Comparison of ENCODE assay signal across 11 cellular contexts in genomic region chr20:10982692-10983091, GRCh38.
A peak's percentile ranks its signal among the peaks of the same experiment; 100 is the strongest.
DNase-seq lines count a peak whose midpoint lies in the region; ATAC-seq and TF ChIP-seq lines count a peak whose summit lies in the region.
"Had no signal": no experiment of that assay in that cellular context is flagged by ENCODE, and none has a peak within 500 bp of the region (broad histone marks: within the 10 kb centered on the region; RNA-seq: fewer than 3 reads in every experiment).

No MANE protein-coding gene starts in this region.

- peaks cover 0 to 12% of the 10 kb centered on the region in 2 experiments; a peak in 2 of 4 replicates for H3K4me1 ChIP-seq in SK-N-SH (ENCODE audit: control insufficient read depth in 1 of 2, insufficient read depth in 2 of 2, low read depth in 1 of 2, low read length in 1 of 2)

- peak overlapping the region in 1 of 2 experiments; percentile 87; a peak in 3 of 4 replicates for H3K27ac ChIP-seq in SK-N-SH (ENCODE audit: low read depth in 2 of 2, low read length in 1 of 2)

- H3K36me3 Mint-ChIP-seq in activated T-cell treated with anti-CD3 and anti-CD28 coated beads, Interleukin-2, amount 50 U/mL, for 24 hours (ENCODE audit: low read depth), result no peaks in the 10 kb centered on the region
- H3K36me3 Mint-ChIP-seq: activated naive CD8-positive, alpha-beta T cell treated with anti-CD3 and anti-CD28 coated beads for 36 hours had no signal

- peaks cover 14% of the 10 kb centered on the region for H3F3A ChIP-seq in SK-N-SH (replicated peaks; ENCODE audit: insufficient read depth)

- no peak overlapping the region for H2AFZ ChIP-seq in SK-N-SH (ENCODE audit: low read depth)

- POLR2A ChIA-PET in SK-N-SH (lab: Yijun Ruan, JAX), result no interaction called here

- CTCF ChIA-PET in SK-N-SH (lab: Yijun Ruan, JAX), result interaction anchor here (1.3 kb wide), 1 partner anchor 14 kb away, joined by 3 read pairs; no protein-coding TSS in a partner anchor

- no peaks in the 10 kb centered on the region for H3K36me3 ChIP-seq in SK-N-SH (replicated peaks in 1 of 2; ENCODE audit: control insufficient read depth in 1 of 2, insufficient read depth in 2 of 2, low read length in 1 of 2)

- no peaks in the 10 kb centered on the region for H4K20me1 ChIP-seq in SK-N-SH (ENCODE audit: insufficient read depth)

- ATAC-seq in omental fat pad (ENCODE audit: low FRiP score), result peak; percentile 90

- H3K9ac ChIP-seq in SK-N-SH, result peak overlapping the region; percentile 29; the same call in 1 of the 2 replicates

- H3K9me3 Mint-ChIP-seq in activated T-cell treated with anti-CD3 and anti-CD28 coated beads, Interleukin-2, amount 50 U/mL, for 24 hours, result no peaks in the 10 kb centered on the region
- H3K9me3 Mint-ChIP-seq: activated naive CD8-positive, alpha-beta T cell treated with anti-CD3 and anti-CD28 coated beads for 36 hours had no signal

- no peaks in the 10 kb centered on the region for H3K79me2 ChIP-seq in SK-N-SH (ENCODE audit: insufficient read depth)

- no peak for TF ChIP-seq RAD21 in SK-N-SH (IDR thresholded peaks at IDR 0.05; ENCODE audit: low read length)

- TF ChIP-seq CTCF in SK-N-SH (IDR thresholded peaks at IDR 0.05), result no peak
- TF ChIP-seq CTCF in omental fat pad (IDR thresholded peaks at IDR 0.05), result no peak

- WGBS in SK-N-SH (ENCODE audit: low lambda C conversion rate), result 51% methylated on average over 6 of the region's 6 CpGs

- no peaks in the 10 kb centered on the region for H3K27me3 Mint-ChIP-seq in activated T-cell treated with anti-CD3 and anti-CD28 coated beads, Interleukin-2, amount 50 U/mL, for 24 hours
- H3K27me3 Mint-ChIP-seq: activated naive CD8-positive, alpha-beta T cell treated with anti-CD3 and anti-CD28 coated beads for 36 hours had no signal

- 0 out of 4 replicates have a peak, but pooled peaks of 1 of the 2 experiments have one; percentile 39 for TF ChIP-seq EP300 in SK-N-SH (IDR thresholded peaks at IDR 0.05; ENCODE audit: borderline replicate concordance in 1 of 2, low read depth in 1 of 2, low read length in 1 of 2)

- H3K9me3 ChIP-seq in SK-N-SH, result no peaks in the 10 kb centered on the region

- H3K27me3 ChIP-seq in SK-N-SH (ENCODE audit: insufficient read depth), result no peaks in the 10 kb centered on the region

- in situ Hi-C loops in G401 (cut with HindIII; ENCODE audit: low sequenced_read_pairs), result no loop called here

- H3K4me1 Mint-ChIP-seq in activated T-cell treated with anti-CD3 and anti-CD28 coated beads, Interleukin-2, amount 50 U/mL, for 24 hours (ENCODE audit: low read depth), result no peaks in the 10 kb centered on the region
- H3K4me1 Mint-ChIP-seq: activated naive CD8-positive, alpha-beta T cell treated with anti-CD3 and anti-CD28 coated beads for 36 hours had no signal

- H3K4me3 ChIP-seq in SK-N-SH (ENCODE audit: low read depth in 2 of 2, low read length in 1 of 2), result no peak overlapping the region
- H3K4me3 ChIP-seq: lung had no signal

- H3K4me2 ChIP-seq in SK-N-SH, result peak overlapping the region; percentile 19; the same call in 1 of the 2 replicates

- no peak overlapping the region for H3K4me3 Mint-ChIP-seq in activated T-cell treated with anti-CD3 and anti-CD28 coated beads, Interleukin-2, amount 50 U/mL, for 24 hours
- H3K4me3 Mint-ChIP-seq: activated naive CD8-positive, alpha-beta T cell treated with anti-CD3 and anti-CD28 coated beads for 36 hours had no signal

- H3K9me2 ChIP-seq in SK-N-SH, result no peaks in the 10 kb centered on the region

- DNase-seq in Daoy (ENCODE audit: low read depth) (peak; percentile 93), SK-N-SH (no peak), glomerular visceral epithelial cell (ENCODE audit: extremely low spot score) (peak; percentile 93), omental fat pad (ENCODE audit: low spot score) (no peak), NCI-H2107 (lab: John Stamatoyannopoulos, UW) (no peak), G401 (ENCODE audit: low spot score) (no peak), D341Med (ENCODE audit: low spot score) (no peak)
- DNase-seq in activated T-cell treated with anti-CD3 and anti-CD28 coated beads, Interleukin-2, amount 50 U/mL, for 24 hours, result no peak
- DNase-seq: activated naive CD8-positive, alpha-beta T cell treated with anti-CD3 and anti-CD28 coated beads for 36 hours; DND-41 had no signal

- H3K27ac Mint-ChIP-seq in activated T-cell treated with anti-CD3 and anti-CD28 coated beads, Interleukin-2, amount 50 U/mL, for 24 hours, result no peak overlapping the region
- H3K27ac Mint-ChIP-seq: activated naive CD8-positive, alpha-beta T cell treated with anti-CD3 and anti-CD28 coated beads for 36 hours had no signal

TF ChIP-seq in SK-N-SH, 30 proteins besides CTCF, POLR2A, EP300 and RAD21:
- TF ChIP-seq EZH2phosphoT487 (IDR thresholded peaks at IDR 0.05; ENCODE audit: borderline replicate concordance, low read depth) (no peak), NRF1 (IDR thresholded peaks at IDR 0.05; ENCODE audit: low read depth, low read length) (no peak), MEF2A (IDR thresholded peaks at IDR 0.05; ENCODE audit: borderline replicate concordance, low read depth) (no peak), GATA2 (CRISPR knock-in tag; IDR thresholded peaks at IDR 0.05) (no peak), JUND (IDR thresholded peaks at IDR 0.05) (peak; percentile 50), RFX5 (IDR thresholded peaks at IDR 0.05; ENCODE audit: low read length) (no peak), USF1 (IDR thresholded peaks at IDR 0.05; ENCODE audit: borderline replicate concordance, low read depth) (no peak), TEAD4 (IDR thresholded peaks at IDR 0.05; ENCODE audit: borderline replicate concordance, insufficient read depth) (peak; percentile 38; the same call in 1 of the 2 replicates), TCF12 (IDR thresholded peaks at IDR 0.05) (peak; percentile 83), FOXJ3 (CRISPR knock-in tag; IDR thresholded peaks at IDR 0.05) (no peak), FOXM1 (IDR thresholded peaks at IDR 0.05; ENCODE audit: low read depth) (no peak), FOSL2 (IDR thresholded peaks at IDR 0.05; ENCODE audit: borderline replicate concordance, low read depth) (peak; percentile 43; the same call in 1 of the 2 replicates), TAF1 (IDR thresholded peaks at IDR 0.05; ENCODE audit: borderline replicate concordance, low read depth, low read length) (no peak), NFIC (IDR thresholded peaks at IDR 0.05; ENCODE audit: borderline replicate concordance) (0 out of 2 replicates have a peak, but pooled peaks have one; percentile 6), POLR2AphosphoS5 (IDR thresholded peaks at IDR 0.05; ENCODE audit: low read depth, low read length) (no peak)
- TF ChIP-seq, protein P1, sequence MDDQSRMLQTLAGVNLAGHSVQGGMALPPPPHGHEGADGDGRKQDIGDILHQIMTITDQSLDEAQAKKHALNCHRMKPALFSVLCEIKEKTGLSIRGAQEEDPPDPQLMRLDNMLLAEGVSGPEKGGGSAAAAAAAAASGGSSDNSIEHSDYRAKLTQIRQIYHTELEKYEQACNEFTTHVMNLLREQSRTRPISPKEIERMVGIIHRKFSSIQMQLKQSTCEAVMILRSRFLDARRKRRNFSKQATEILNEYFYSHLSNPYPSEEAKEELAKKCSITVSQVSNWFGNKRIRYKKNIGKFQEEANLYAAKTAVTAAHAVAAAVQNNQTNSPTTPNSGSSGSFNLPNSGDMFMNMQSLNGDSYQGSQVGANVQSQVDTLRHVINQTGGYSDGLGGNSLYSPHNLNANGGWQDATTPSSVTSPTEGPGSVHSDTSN (IDR thresholded peaks at IDR 0.05), result peak; percentile 68
- TF ChIP-seq, protein P2, sequence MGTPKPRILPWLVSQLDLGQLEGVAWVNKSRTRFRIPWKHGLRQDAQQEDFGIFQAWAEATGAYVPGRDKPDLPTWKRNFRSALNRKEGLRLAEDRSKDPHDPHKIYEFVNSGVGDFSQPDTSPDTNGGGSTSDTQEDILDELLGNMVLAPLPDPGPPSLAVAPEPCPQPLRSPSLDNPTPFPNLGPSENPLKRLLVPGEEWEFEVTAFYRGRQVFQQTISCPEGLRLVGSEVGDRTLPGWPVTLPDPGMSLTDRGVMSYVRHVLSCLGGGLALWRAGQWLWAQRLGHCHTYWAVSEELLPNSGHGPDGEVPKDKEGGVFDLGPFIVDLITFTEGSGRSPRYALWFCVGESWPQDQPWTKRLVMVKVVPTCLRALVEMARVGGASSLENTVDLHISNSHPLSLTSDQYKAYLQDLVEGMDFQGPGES (IDR thresholded peaks at IDR 0.05; ENCODE audit: low read depth, low read length), result no peak
- TF ChIP-seq, protein P3, sequence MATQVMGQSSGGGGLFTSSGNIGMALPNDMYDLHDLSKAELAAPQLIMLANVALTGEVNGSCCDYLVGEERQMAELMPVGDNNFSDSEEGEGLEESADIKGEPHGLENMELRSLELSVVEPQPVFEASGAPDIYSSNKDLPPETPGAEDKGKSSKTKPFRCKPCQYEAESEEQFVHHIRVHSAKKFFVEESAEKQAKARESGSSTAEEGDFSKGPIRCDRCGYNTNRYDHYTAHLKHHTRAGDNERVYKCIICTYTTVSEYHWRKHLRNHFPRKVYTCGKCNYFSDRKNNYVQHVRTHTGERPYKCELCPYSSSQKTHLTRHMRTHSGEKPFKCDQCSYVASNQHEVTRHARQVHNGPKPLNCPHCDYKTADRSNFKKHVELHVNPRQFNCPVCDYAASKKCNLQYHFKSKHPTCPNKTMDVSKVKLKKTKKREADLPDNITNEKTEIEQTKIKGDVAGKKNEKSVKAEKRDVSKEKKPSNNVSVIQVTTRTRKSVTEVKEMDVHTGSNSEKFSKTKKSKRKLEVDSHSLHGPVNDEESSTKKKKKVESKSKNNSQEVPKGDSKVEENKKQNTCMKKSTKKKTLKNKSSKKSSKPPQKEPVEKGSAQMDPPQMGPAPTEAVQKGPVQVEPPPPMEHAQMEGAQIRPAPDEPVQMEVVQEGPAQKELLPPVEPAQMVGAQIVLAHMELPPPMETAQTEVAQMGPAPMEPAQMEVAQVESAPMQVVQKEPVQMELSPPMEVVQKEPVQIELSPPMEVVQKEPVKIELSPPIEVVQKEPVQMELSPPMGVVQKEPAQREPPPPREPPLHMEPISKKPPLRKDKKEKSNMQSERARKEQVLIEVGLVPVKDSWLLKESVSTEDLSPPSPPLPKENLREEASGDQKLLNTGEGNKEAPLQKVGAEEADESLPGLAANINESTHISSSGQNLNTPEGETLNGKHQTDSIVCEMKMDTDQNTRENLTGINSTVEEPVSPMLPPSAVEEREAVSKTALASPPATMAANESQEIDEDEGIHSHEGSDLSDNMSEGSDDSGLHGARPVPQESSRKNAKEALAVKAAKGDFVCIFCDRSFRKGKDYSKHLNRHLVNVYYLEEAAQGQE (IDR thresholded peaks at IDR 0.05; ENCODE audit: low read depth, low read length), result no peak

Comparison
In these comparisons a context has a peak if more than half of its experiments do, and no peak if none do; other contexts are left out.
1. DNase-seq: peak in Daoy (single experiment) and glomerular visceral epithelial cell (single experiment); none in SK-N-SH (single experiment), omental fat pad (single experiment), NCI-H2107 (single experiment), G401 (single experiment), activated T-cell treated with anti-CD3 and anti-CD28 coated beads, Interleukin-2, amount 50 U/mL, for 24 hours (single experiment) and D341Med (single experiment).